Comparison of ENCODE assay signal across 8 cellular contexts in genomic region chr12:48973992-48974673, GRCh38. TPM values are rescaled to one million over a fixed set of nuclear protein-coding genes. Genes with fewer than 3 reads are reported as not detected.
A peak's percentile ranks its signal among the peaks of the same experiment; 100 is the strongest.
DNase-seq lines count a peak whose midpoint lies in the region; ATAC-seq lines count a peak whose summit lies in the region.

No MANE protein-coding gene starts in this region.

- intact Hi-C loops in posterior vena cava (cut with DNase I), result no loop called here

- ATAC-seq in GM19328 (IDR thresholded peaks at IDR 0.05; ENCODE audit: unreplicated experiment), result no peak

- DNase-seq in EH (ENCODE audit: low read depth) (peak; percentile 46), T-helper 9 cell (peak; percentile 38), fibroblast of gingiva (ENCODE audit: low read depth) (peak; percentile 29), posterior vena cava (ENCODE audit: low spot score) (peak; percentile 94), DMS 273 treated with DMSO at 0.1 percent for 48 hours (lab: John Stamatoyannopoulos, UW) (no peak), NCI-H345 (lab: John Stamatoyannopoulos, UW) (no peak), NCI-H345 treated with DMSO at 0.1 percent for 48 hours (lab: John Stamatoyannopoulos, UW; ENCODE audit: unreplicated experiment) (no peak)

RNA-seq across cellular contexts. Expression of gene WNT10B, which starts 2.6 kb away (rescaled TPM):
- 1 to 10 TPM in 1 of 2 donors, under 1 TPM in 1; 0.33 to 4.0 TPM for total RNA-seq in posterior vena cava

RNA-seq across cellular contexts. Expression of gene WNT1, which starts 4.0 kb away (rescaled TPM):
- not detected for total RNA-seq in posterior vena cava

RNA-seq across cellular contexts. Expression of gene ARF3, which starts 16.8 kb away (rescaled TPM):
- total RNA-seq in posterior vena cava, result 100 to 1,000 TPM; 127 to 130 TPM

RNA-seq across cellular contexts. Expression of gene DDN, which starts 25.0 kb away (rescaled TPM):
- not detected for total RNA-seq in posterior vena cava

RNA-seq across cellular contexts. Expression of gene PRKAG1, which starts 44.4 kb away (rescaled TPM):
- 10 to 100 TPM; 52.2 to 57.3 TPM for total RNA-seq in posterior vena cava

Comparison
In these comparisons a context has a peak if more than half of its experiments do, and no peak if none do; other contexts are left out.
1. DNase-seq: peak in EH (single experiment), T-helper 9 cell (single experiment), fibroblast of gingiva (single experiment) and posterior vena cava (single experiment); none in DMS 273 treated with DMSO at 0.1 percent for 48 hours (single experiment), NCI-H345 (single experiment) and NCI-H345 treated with DMSO at 0.1 percent for 48 hours (single experiment).